In genomic region chr19:7706188-7706530, GRCh38 we compare ENCODE assay signal across 17 cellular contexts. TPM values are rescaled to one million over a fixed set of nuclear protein-coding genes. Genes with fewer than 3 reads are reported as not detected.
A peak's percentile ranks its signal among the peaks of the same experiment; 100 is the strongest.
DNase-seq lines count a peak whose midpoint lies in the region; ATAC-seq, FAIRE-seq and TF ChIP-seq lines count a peak whose summit lies in the region.
"Had no signal": no experiment of that assay in that cellular context is flagged by ENCODE, and none has a peak within 500 bp of the region (broad histone marks: within the 10 kb centered on the region; RNA-seq: fewer than 3 reads in every experiment).

No MANE protein-coding gene starts in this region.

- CTCF ChIA-PET in activated CD4-positive, alpha-beta T cell treated with anti-CD3 and anti-CD28 coated beads for 36 hours (lab: Charles Lee) = interaction anchor here (1.0 to 2.2 kb wide), 2 partner anchors 93 to 138 kb away, joined by 4 to 8 read pairs; no protein-coding TSS in a partner anchor
- CTCF ChIA-PET in GM12878 (lab: Yijun Ruan, JAX) = interaction anchor here (1.1 to 1.3 kb wide), 2 partner anchors 9 to 25 kb away, joined by 3 to 10 read pairs; partner anchors contain the start of gene TRAPPC5

- peaks cover 9% of the 10 kb centered on the region for H3K79me2 ChIP-seq in GM12878 (ENCODE audit: control insufficient read depth, insufficient read depth, low read length)

- no peak overlapping the region for H3K4me3 Mint-ChIP-seq in activated CD4-positive, alpha-beta T cell treated with anti-CD3 and anti-CD28 coated beads for 36 hours
- H3K4me3 Mint-ChIP-seq: HFFc6 had no signal

- H3K27me3 ChIP-seq in GM12878 (replicated peaks in 1 of 2; ENCODE audit: control insufficient read depth in 2 of 2, insufficient read depth in 2 of 2, low read length in 1 of 2) = no peaks in the 10 kb centered on the region
- H3K27me3 ChIP-seq in skeletal muscle tissue (ENCODE audit: control insufficient read depth in 3 of 3, insufficient read depth in 3 of 3, low read length in 3 of 3) = peaks cover 9 to 19% (median 19%) of the 10 kb centered on the region in 3 donors
- no peaks in the 10 kb centered on the region for H3K27me3 ChIP-seq in ovary

- H3K9ac ChIP-seq in GM12878 (ENCODE audit: control insufficient read depth, insufficient read depth, low read length) (peak overlapping the region; percentile 82), skeletal muscle tissue (ENCODE audit: low read depth in 1 of 3, low read length in 3 of 3) (no peak overlapping the region)

- H3K4me3 ChIP-seq in GM12878 = peak overlapping the region; percentile 53; the same call in 1 of the 2 replicates
- no peak overlapping the region for H3K4me3 ChIP-seq in skeletal muscle tissue (ENCODE audit: low read length in 3 of 3)
- no peak overlapping the region for H3K4me3 ChIP-seq in ovary

- no peak for DNase-seq in activated CD4-positive, alpha-beta T cell treated with anti-CD3 and anti-CD28 coated beads for 36 hours
- no peak for DNase-seq in activated CD4-positive, alpha-beta T cell treated with anti-CD3 and anti-CD28 coated beads, Interleukin-2, amount 50 U/mL, for 4 hours
- no peak for DNase-seq in GM12878 (ENCODE audit: low read depth, low spot score)
- DNase-seq in NCI-H446 (lab: John Stamatoyannopoulos, UW) = no peak
- DNase-seq in ovary = no peak
- DNase-seq: HFFc6; mesendoderm; NCI-H1105 treated with DMSO at 0.1 percent for 48 hours; NK-92 treated with Interleukin-12 subunit alpha and Interleukin-12 subunit beta, amount 100 ng/mL, for 24 hours had no signal

- SMC1A ChIA-PET in GM12878 (lab: Charles Lee; ENCODE audit: uncharacterized antibody, unreplicated experiment) = interaction anchor here (0.8 to 1.2 kb wide), 4 partner anchors 8 to 94 kb away, joined by 3 read pairs; no protein-coding TSS in a partner anchor

- WGBS in GM12878 (ENCODE audit: insufficient coverage, insufficient replicate concordance, low lambda C conversion rate, missing lambda C conversion rate) = 48% methylated on average over 9 of the region's 9 CpGs
- WGBS in ovary, 3 donors = 80 to 82% (median 81%) methylated on average over 9 of the region's 9 CpGs

- no peaks in the 10 kb centered on the region for H3K9me3 Mint-ChIP-seq in activated CD4-positive, alpha-beta T cell treated with anti-CD3 and anti-CD28 coated beads for 36 hours (ENCODE audit: low read depth)
- H3K9me3 Mint-ChIP-seq: HFFc6 had no signal

- RAD21 ChIA-PET in GM12878 (lab: Charles Lee; ENCODE audit: unreplicated experiment) = interaction anchor here (1.0 to 2.4 kb wide), 8 partner anchors 8 to 67 kb away, joined by 3 to 9 read pairs (median 6); partner anchors contain the start of gene TRAPPC5

- H3K27ac ChIP-seq in KOPT-K1 (ENCODE audit: low read depth, low read length, poor library complexity, severe bottlenecking) (peak overlapping the region; percentile 31), GM12878 (ENCODE audit: control insufficient read depth, insufficient read depth) (peak overlapping the region; percentile 99), skeletal muscle tissue (ENCODE audit: low read depth, low read length) (peak overlapping the region; percentile 25), ovary (no peak overlapping the region)

- H3K27me3 Mint-ChIP-seq in activated CD4-positive, alpha-beta T cell treated with anti-CD3 and anti-CD28 coated beads for 36 hours = no peaks in the 10 kb centered on the region

- H3K4me1 Mint-ChIP-seq in activated CD4-positive, alpha-beta T cell treated with anti-CD3 and anti-CD28 coated beads for 36 hours = peaks cover 42% of the 10 kb centered on the region

- TF ChIP-seq POLR2A in GM12878 (IDR thresholded peaks at IDR 0.05; ENCODE audit: low read depth, low read length) (0 out of 2 replicates have a peak, but pooled peaks have one; percentile 23), ovary (IDR thresholded peaks at IDR 0.05) (no peak)

- in situ Hi-C loops in GM12878 (cut with MboI) = loop anchor here (10.0 kb wide), 2 partner anchors 521 to 1181 kb away; no protein-coding TSS in a partner anchor

- H3K36me3 ChIP-seq in KOPT-K1 (ENCODE audit: insufficient read depth, low read length) (no peaks in the 10 kb centered on the region), GM12878 (ENCODE audit: control insufficient read depth in 2 of 2, insufficient read depth in 2 of 2, low read length in 1 of 2) (no peaks in the 10 kb centered on the region), skeletal muscle tissue (ENCODE audit: control insufficient read depth in 3 of 3, insufficient read depth in 3 of 3, low read length in 3 of 3) (no peaks in the 10 kb centered on the region), ovary (no peaks in the 10 kb centered on the region)

- H3K9me3 ChIP-seq in KOPT-K1 (ENCODE audit: insufficient read depth, low read length, poor library complexity, severe bottlenecking) = no peaks in the 10 kb centered on the region
- H3K9me3 ChIP-seq in GM12878 (replicated peaks; ENCODE audit: control insufficient read depth, insufficient read depth, low read length) = no peaks in the 10 kb centered on the region; the same call in 2 of the 3 replicates
- no peaks in the 10 kb centered on the region for H3K9me3 ChIP-seq in skeletal muscle tissue (ENCODE audit: control insufficient read depth in 3 of 3, low read length in 3 of 3)
- no peaks in the 10 kb centered on the region for H3K9me3 ChIP-seq in ovary

- H4K20me1 ChIP-seq in GM12878 (ENCODE audit: control insufficient read depth, insufficient read depth) = no peaks in the 10 kb centered on the region

- no peak for FAIRE-seq in GM12878 (lab: Jason Lieb, UNC)
- FAIRE-seq: small intestine had no signal

- peak overlapping the region; percentile 97 for H3K4me2 ChIP-seq in GM12878 (ENCODE audit: control insufficient read depth, insufficient read depth)

- intact Hi-C loops in activated CD4-positive, alpha-beta T cell treated with anti-CD3 and anti-CD28 coated beads for 36 hours (cut with DNase I, micrococcal nuclease) = loop anchor here in 1 of 2 experiments (5.0 kb wide), 1 partner anchor 46 kb away; no protein-coding TSS in a partner anchor
- intact Hi-C loops in GM12878 (cut with micrococcal nuclease; ENCODE audit: unreplicated experiment) (loop anchor here (10.0 kb wide), 1 partner anchor 489 kb away; no protein-coding TSS in a partner anchor), ovary (cut with DNase I) (no loop called here)

- peak overlapping the region; percentile 80 for H3K27ac Mint-ChIP-seq in activated CD4-positive, alpha-beta T cell treated with anti-CD3 and anti-CD28 coated beads for 36 hours
- H3K27ac Mint-ChIP-seq: HFFc6 had no signal

- TF ChIP-seq CTCF in GM12878 (IDR thresholded peaks at IDR 0.05 in 2 of 3, conservative IDR thresholded peaks at IDR 0.05 in 1 of 3; ENCODE audit: control insufficient read depth in 2 of 3, extremely low read depth in 1 of 3, insufficient read depth in 1 of 3, low read depth in 3 of 3, low read length in 3 of 3) = no peak
- TF ChIP-seq CTCF in ovary (IDR thresholded peaks at IDR 0.05) = no peak

- H2AFZ ChIP-seq in GM12878 (ENCODE audit: control insufficient read depth, low read depth, low read length) = peak overlapping the region; percentile 56

- no peak for TF ChIP-seq EP300 in GM12878 (IDR thresholded peaks at IDR 0.05; ENCODE audit: borderline replicate concordance in 1 of 2, control insufficient read depth in 1 of 2, low read depth in 2 of 2, low read length in 2 of 2)
- TF ChIP-seq EP300 in ovary (IDR thresholded peaks at IDR 0.05) = no peak

- no TSS peak for BruUV-seq in GM12878 (replicated peaks; lab: Mats Ljungman, UMichigan)

- H3K36me3 Mint-ChIP-seq in activated CD4-positive, alpha-beta T cell treated with anti-CD3 and anti-CD28 coated beads for 36 hours (ENCODE audit: low read depth) = no peaks in the 10 kb centered on the region

- POLR2A ChIA-PET in activated CD4-positive, alpha-beta T cell treated with anti-CD3 and anti-CD28 coated beads for 36 hours (lab: Charles Lee) = no interaction called here
- POLR2A ChIA-PET in GM12878 (lab: Charles Lee) = interaction anchor here (0.9 to 1.2 kb wide), 2 partner anchors 8 to 12 kb away, joined by 3 to 4 read pairs; no protein-coding TSS in a partner anchor

- ATAC-seq in activated CD4-positive, alpha-beta T cell treated with anti-CD3 and anti-CD28 coated beads for 36 hours = no peak
- ATAC-seq in GM12878 (no peak), GM21529 (IDR thresholded peaks at IDR 0.05; ENCODE audit: unreplicated experiment) (no peak)

- no peak for TF ChIP-seq RAD21 in GM12878 (IDR thresholded peaks at IDR 0.05; ENCODE audit: insufficient read depth, low read depth, low read length)

- peaks cover 80% of the 10 kb centered on the region for H3K4me1 ChIP-seq in GM12878 (ENCODE audit: control insufficient read depth, insufficient read depth, low read length)
- H3K4me1 ChIP-seq in skeletal muscle tissue (ENCODE audit: control insufficient read depth in 3 of 3, insufficient read depth in 3 of 3, low read length in 3 of 3) = no peaks in the 10 kb centered on the region
- no peaks in the 10 kb centered on the region for H3K4me1 ChIP-seq in ovary (ENCODE audit: insufficient read depth)

RNA-seq across cellular contexts. Expression of gene FCER2, which starts 4.2 kb away (rescaled TPM):
- 1 to 10 TPM; 2.6 to 3.5 TPM for total RNA-seq in activated CD4-positive, alpha-beta T cell treated with anti-CD3 and anti-CD28 coated beads for 36 hours
- total RNA-seq in GM12878 (2013; cell fraction: nucleolus; rRNA removed) = 564 and 607 TPM in 2 replicates
- 351 and 365 TPM in 2 replicates for total RNA-seq in GM12878 (2014; rRNA removed)
- 218 and 223 TPM in 2 replicates for total RNA-seq in GM12878 (2014; rRNA removed; fragmentation: Illumina TruSeq; extraction: Trizol)
- total RNA-seq in GM12878 (2021) = 359 and 362 TPM in 2 replicates
- 318 TPM for polyA plus RNA-seq in GM12878 (2011; ENCODE audit: low read depth)
- 170 and 363 TPM in 2 replicates for polyA plus RNA-seq in GM12878 (2011; rRNA removed)
- polyA plus RNA-seq in GM12878 (2011; cell fraction: cytosol; rRNA removed) = 431 and 568 TPM in 2 replicates
- 453 and 458 TPM in 2 replicates for polyA plus RNA-seq in GM12878 (2011; cell fraction: nucleus; rRNA removed)
- 547 and 639 TPM in 2 replicates for polyA plus RNA-seq in GM12878 (2012)
- polyA plus RNA-seq in GM12878 (2014; fragmentation: Illumina TruSeq; extraction: Trizol) = 155 and 247 TPM in 2 replicates
- 10 to 100 TPM; 44.0 to 53.3 TPM for polyA plus RNA-seq in GM12878 (2014; fragmentation: Nextera tagmentation; extraction: Ambion mirVana)
- 424 and 451 TPM in 2 replicates for polyA plus RNA-seq in GM12878 (2014; rRNA removed)
- polyA plus RNA-seq in GM12878 (2016; fragmentation: Nextera tagmentation; extraction: Ambion mirVana) = 100 to 1,000 TPM; 214 to 235 TPM
- 176 and 326 TPM in 2 replicates for polyA minus RNA-seq in GM12878 (2011; rRNA and poly(A)+ RNA removed)
- polyA minus RNA-seq in GM12878 (2011; cell fraction: cytosol; rRNA and poly(A)+ RNA removed) = 118 and 125 TPM in 2 replicates
- polyA minus RNA-seq in GM12878 (2011; cell fraction: nucleus; rRNA and poly(A)+ RNA removed) = 98.0 and 111 TPM in 2 replicates
- total RNA-seq in skeletal muscle tissue = under 0.01 TPM
- total RNA-seq in ovary = under 1 TPM in 1 of 7 donors, not detected in 6; 0.38 TPM
- 1 to 10 TPM in 1 of 2 donors, under 1 TPM in 1; 0.08 to 1.1 TPM for polyA plus RNA-seq in ovary
- total RNA-seq: A172, chondrocyte, G401, HFFc6, osteocyte had no signal

RNA-seq across cellular contexts. Expression of gene TRAPPC5, which starts 25.5 kb away (rescaled TPM):
- 10 to 100 TPM; 90.2 to 95.2 TPM for total RNA-seq in activated CD4-positive, alpha-beta T cell treated with anti-CD3 and anti-CD28 coated beads for 36 hours
- total RNA-seq in GM12878 (2013; cell fraction: nucleolus; rRNA removed) = 23.6 and 30.6 TPM in 2 replicates
- total RNA-seq in GM12878 (2014; rRNA removed) (139 and 157 TPM in 2 replicates), GM12878 (2014; rRNA removed; fragmentation: Illumina TruSeq; extraction: Trizol) (35.6 and 49.6 TPM in 2 replicates), GM12878 (2021) (168 and 181 TPM in 2 replicates), skeletal muscle tissue (9.4 TPM), ovary (100 to 1,000 TPM in 1 of 7 donors, 10 to 100 TPM in 6; 44.0 to 111 (median 69.3) TPM)
- 30.0 TPM for polyA plus RNA-seq in GM12878 (2011; ENCODE audit: low read depth)
- polyA plus RNA-seq in GM12878 (2011; rRNA removed) (20.7 and 58.1 TPM in 2 replicates), GM12878 (2014; fragmentation: Illumina TruSeq; extraction: Trizol) (0.78 and 7.1 TPM in 2 replicates), GM12878 (2014; fragmentation: Nextera tagmentation; extraction: Ambion mirVana) (10 to 100 TPM in 1 of 2 experiments, 1 to 10 TPM in 1; 4.2 to 22.5 TPM), GM12878 (2014; rRNA removed) (120 and 182 TPM in 2 replicates), GM12878 (2016; fragmentation: Nextera tagmentation; extraction: Ambion mirVana) (100 to 1,000 TPM; 197 to 210 TPM), ovary (10 to 100 TPM in 1 of 2 donors, under 1 TPM in 1; 0.32 to 57.2 TPM)
- polyA plus RNA-seq in GM12878 (2011; cell fraction: cytosol; rRNA removed) = 26.7 and 76.7 TPM in 2 replicates
- 40.0 and 59.6 TPM in 2 replicates for polyA plus RNA-seq in GM12878 (2011; cell fraction: nucleus; rRNA removed)
- 129 and 198 TPM in 2 replicates for polyA plus RNA-seq in GM12878 (2012)
- 60.6 and 61.7 TPM in 2 replicates for polyA minus RNA-seq in GM12878 (2011; rRNA and poly(A)+ RNA removed)
- 34.7 and 43.8 TPM in 2 replicates for polyA minus RNA-seq in GM12878 (2011; cell fraction: cytosol; rRNA and poly(A)+ RNA removed)
- 5.2 and 20.9 TPM in 2 replicates for polyA minus RNA-seq in GM12878 (2011; cell fraction: nucleus; rRNA and poly(A)+ RNA removed)

RNA-seq across cellular contexts. Expression of gene CLEC4G, which starts 25.8 kb away (rescaled TPM):
- not detected for total RNA-seq in activated CD4-positive, alpha-beta T cell treated with anti-CD3 and anti-CD28 coated beads for 36 hours
- total RNA-seq in GM12878 (2013; cell fraction: nucleolus; rRNA removed) = not detected in 2 replicates
- total RNA-seq in GM12878 (2014; rRNA removed) (not detected in 2 replicates), GM12878 (2014; rRNA removed; fragmentation: Illumina TruSeq; extraction: Trizol) (not detected in 2 replicates), GM12878 (2021) (not detected in 2 replicates), skeletal muscle tissue (0.52 TPM), ovary (1 to 10 TPM in 1 of 7 donors, under 1 TPM in 5, not detected in 1; 0.33 to 1.4 (median 0.46) TPM)
- not detected for polyA plus RNA-seq in GM12878 (2011; ENCODE audit: low read depth)
- polyA plus RNA-seq in GM12878 (2011; rRNA removed) (not detected in 2 replicates), GM12878 (2014; fragmentation: Illumina TruSeq; extraction: Trizol) (0.04 TPM in 1 of 2 replicates, not detected in the other), GM12878 (2014; fragmentation: Nextera tagmentation; extraction: Ambion mirVana) (not detected), GM12878 (2014; rRNA removed) (not detected in 2 replicates), GM12878 (2016; fragmentation: Nextera tagmentation; extraction: Ambion mirVana) (not detected), ovary (under 1 TPM; 0.27 to 0.71 TPM)
- 0.05 and 0.09 TPM in 2 replicates for polyA plus RNA-seq in GM12878 (2011; cell fraction: cytosol; rRNA removed)
- not detected in 2 replicates for polyA plus RNA-seq in GM12878 (2011; cell fraction: nucleus; rRNA removed)
- not detected in 2 replicates for polyA plus RNA-seq in GM12878 (2012)
- not detected in 2 replicates for polyA minus RNA-seq in GM12878 (2011; rRNA and poly(A)+ RNA removed)
- polyA minus RNA-seq in GM12878 (2011; cell fraction: cytosol; rRNA and poly(A)+ RNA removed) = not detected in 2 replicates
- polyA minus RNA-seq in GM12878 (2011; cell fraction: nucleus; rRNA and poly(A)+ RNA removed) = not detected in 2 replicates
- total RNA-seq: A172, chondrocyte, G401, HFFc6, osteocyte had no signal

RNA-seq across cellular contexts. Expression of gene MCEMP1, which starts 29.3 kb away (rescaled TPM):
- not detected for total RNA-seq in activated CD4-positive, alpha-beta T cell treated with anti-CD3 and anti-CD28 coated beads for 36 hours
- total RNA-seq in GM12878 (2013; cell fraction: nucleolus; rRNA removed) = not detected in 2 replicates
- 0.16 and 0.23 TPM in 2 replicates for total RNA-seq in GM12878 (2014; rRNA removed)
- 0.13 TPM in 1 of 2 replicates, not detected in the other for total RNA-seq in GM12878 (2014; rRNA removed; fragmentation: Illumina TruSeq; extraction: Trizol)
- 0.26 and 0.48 TPM in 2 replicates for total RNA-seq in GM12878 (2021)
- polyA plus RNA-seq in GM12878 (2011; ENCODE audit: low read depth) = not detected
- polyA plus RNA-seq in GM12878 (2011; rRNA removed) = 0.08 TPM in 1 of 2 replicates, not detected in the other
- polyA plus RNA-seq in GM12878 (2011; cell fraction: cytosol; rRNA removed) = 0.08 and 0.25 TPM in 2 replicates
- 0.10 and 0.23 TPM in 2 replicates for polyA plus RNA-seq in GM12878 (2011; cell fraction: nucleus; rRNA removed)
- polyA plus RNA-seq in GM12878 (2012) = not detected in 2 replicates
- polyA plus RNA-seq in GM12878 (2014; fragmentation: Illumina TruSeq; extraction: Trizol) = 0.37 TPM in 1 of 2 replicates, not detected in the other
- polyA plus RNA-seq in GM12878 (2014; fragmentation: Nextera tagmentation; extraction: Ambion mirVana) = under 1 TPM; 0.26 to 0.55 TPM
- polyA plus RNA-seq in GM12878 (2014; rRNA removed) = 0.26 and 0.33 TPM in 2 replicates
- under 1 TPM in 1 of 2 experiments, not detected in 1; 0.09 TPM for polyA plus RNA-seq in GM12878 (2016; fragmentation: Nextera tagmentation; extraction: Ambion mirVana)
- polyA minus RNA-seq in GM12878 (2011; rRNA and poly(A)+ RNA removed) = 0.72 TPM in 1 of 2 replicates, not detected in the other
- not detected in 2 replicates for polyA minus RNA-seq in GM12878 (2011; cell fraction: cytosol; rRNA and poly(A)+ RNA removed)
- polyA minus RNA-seq in GM12878 (2011; cell fraction: nucleus; rRNA and poly(A)+ RNA removed) = not detected in 2 replicates
- total RNA-seq in skeletal muscle tissue = not detected
- total RNA-seq in ovary = under 1 TPM in 3 of 7 donors, not detected in 4; 0.23 to 0.83 (median 0.27) TPM
- polyA plus RNA-seq in ovary = under 1 TPM in 1 of 2 donors, not detected in 1; 0.06 TPM
- total RNA-seq: A172, chondrocyte, G401, HFFc6, osteocyte had no signal

RNA-seq across cellular contexts. Expression of gene RETN, which starts 37.3 kb away (rescaled TPM):
- total RNA-seq in activated CD4-positive, alpha-beta T cell treated with anti-CD3 and anti-CD28 coated beads for 36 hours = not detected
- not detected in 2 replicates for total RNA-seq in GM12878 (2013; cell fraction: nucleolus; rRNA removed)
- total RNA-seq in GM12878 (2014; rRNA removed) = not detected in 2 replicates
- total RNA-seq in GM12878 (2014; rRNA removed; fragmentation: Illumina TruSeq; extraction: Trizol) = not detected in 2 replicates
- not detected in 2 replicates for total RNA-seq in GM12878 (2021)
- not detected for polyA plus RNA-seq in GM12878 (2011; ENCODE audit: low read depth)
- not detected in 2 replicates for polyA plus RNA-seq in GM12878 (2011; rRNA removed)
- polyA plus RNA-seq in GM12878 (2011; cell fraction: cytosol; rRNA removed) = not detected in 2 replicates
- not detected in 2 replicates for polyA plus RNA-seq in GM12878 (2011; cell fraction: nucleus; rRNA removed)
- not detected in 2 replicates for polyA plus RNA-seq in GM12878 (2012)
- polyA plus RNA-seq in GM12878 (2014; fragmentation: Illumina TruSeq; extraction: Trizol) = 0.26 TPM in 1 of 2 replicates, not detected in the other
- not detected for polyA plus RNA-seq in GM12878 (2014; fragmentation: Nextera tagmentation; extraction: Ambion mirVana)
- polyA plus RNA-seq in GM12878 (2014; rRNA removed) = not detected in 2 replicates
- polyA plus RNA-seq in GM12878 (2016; fragmentation: Nextera tagmentation; extraction: Ambion mirVana) = not detected
- not detected in 2 replicates for polyA minus RNA-seq in GM12878 (2011; rRNA and poly(A)+ RNA removed)
- not detected in 2 replicates for polyA minus RNA-seq in GM12878 (2011; cell fraction: cytosol; rRNA and poly(A)+ RNA removed)
- not detected in 2 replicates for polyA minus RNA-seq in GM12878 (2011; cell fraction: nucleus; rRNA and poly(A)+ RNA removed)
- 3.7 TPM for total RNA-seq in skeletal muscle tissue
- total RNA-seq in ovary = under 1 TPM in 1 of 7 donors, not detected in 6; 0.52 TPM
- polyA plus RNA-seq in ovary = under 1 TPM; 0.46 to 0.48 TPM
- total RNA-seq: A172, chondrocyte, G401, HFFc6, osteocyte had no signal

Comparison
In these comparisons a context has a peak if more than half of its experiments do, and no peak if none do; other contexts are left out.
1. H3K27ac ChIP-seq: peak in KOPT-K1 (single experiment), GM12878 (single experiment) and skeletal muscle tissue (single experiment); none in ovary (0 of 2).
2. RNA of gene FCER2, which starts 4.2 kb away (total RNA-seq): 218 to 607 TPM in GM12878; 2.6 to 3.5 TPM in activated CD4-positive, alpha-beta T cell treated with anti-CD3 and anti-CD28 coated beads for 36 hours, under 0.01 TPM in skeletal muscle tissue (single experiment) and 0.38 TPM in ovary; every median in the first group is over 10 times any median in the second.